ENCODE assay signal across 9 cellular contexts in the genomic region with DNA sequence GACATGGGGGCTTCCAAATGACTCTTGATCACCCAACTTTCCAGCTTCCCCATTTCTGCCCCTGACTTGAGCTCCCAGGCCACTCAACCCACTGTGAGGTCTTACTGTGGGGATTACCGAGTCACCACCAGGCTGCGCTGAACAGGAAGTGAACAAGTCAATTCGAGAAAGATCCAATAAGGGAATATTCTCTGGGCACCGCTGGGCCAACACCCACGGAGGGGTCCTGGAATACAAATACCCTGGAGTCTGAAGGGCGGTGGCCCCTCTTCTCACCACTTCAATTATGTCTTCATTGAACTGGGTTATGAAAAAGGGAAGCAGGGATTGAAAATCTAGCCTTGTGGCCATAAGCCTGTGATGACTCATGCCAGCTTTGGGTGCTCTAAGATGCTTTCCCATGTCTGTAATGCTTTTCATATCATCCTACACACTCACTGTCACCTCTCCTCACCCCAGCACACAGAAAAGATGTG. TPM values are rescaled to one million over a fixed set of nuclear protein-coding genes. Genes with fewer than 3 reads are reported as not detected.
DNase-seq lines count a peak whose midpoint lies in the region; ATAC-seq and TF ChIP-seq lines count a peak whose summit lies in the region.
"Had no signal": no experiment of that assay in that cellular context is flagged by ENCODE, and none has a peak within 500 bp of the region (broad histone marks: within the 10 kb centered on the region; RNA-seq: fewer than 3 reads in every experiment).

No MANE protein-coding gene starts in this region.

- no peak for TF ChIP-seq CTCF in fibroblast of mammary gland (conservative IDR thresholded peaks at IDR 0.05; ENCODE audit: control insufficient read depth, insufficient read depth, low read depth, low read length)

- CTCF ChIA-PET in activated CD8-positive, alpha-beta memory T cell treated with anti-CD3 and anti-CD28 coated beads, Interleukin-2, amount 10 ng/mL, durations not matched to agents 7 days and 5 days (lab: Charles Lee) = no interaction called here

- peaks cover 36% of the 10 kb centered on the region for H3K27me3 Mint-ChIP-seq in activated CD8-positive, alpha-beta memory T cell treated with anti-CD3 and anti-CD28 coated beads, Interleukin-2, amount 10 ng/mL, durations not matched to agents 7 days and 5 days

- peak; percentile 62 for DNase-seq in activated CD8-positive, alpha-beta memory T cell treated with anti-CD3 and anti-CD28 coated beads for 24 hours
- no peak for DNase-seq in activated CD8-positive, alpha-beta memory T cell treated with anti-CD3 and anti-CD28 coated beads, Interleukin-2, amount 10 ng/mL, durations not matched to agents 7 days and 5 days
- DNase-seq in NCI-H69 (lab: John Stamatoyannopoulos, UW) = peak; percentile 1
- peak; percentile 46 for DNase-seq in fibroblast of mammary gland (ENCODE audit: low read depth)
- DNase-seq in NCI-H1930 (lab: John Stamatoyannopoulos, UW) = no peak
- no peak for DNase-seq in SK-N-DZ (ENCODE audit: low spot score)
- DNase-seq in stimulated activated CD4-positive, alpha-beta T cell treated with anti-CD3 and anti-CD28 coated beads, Interleukin-4, amount 100 ng/mL, for 1 hour = no peak
- DNase-seq: activated naive CD8-positive, alpha-beta T cell treated with anti-CD3 and anti-CD28 coated beads, Interleukin-2, amount 10 ng/mL, durations not matched to agents 7 days and 5 days had no signal

- H3K9me3 Mint-ChIP-seq in activated CD8-positive, alpha-beta memory T cell treated with anti-CD3 and anti-CD28 coated beads, Interleukin-2, amount 10 ng/mL, durations not matched to agents 7 days and 5 days (ENCODE audit: low read depth) = no peaks in the 10 kb centered on the region
- H3K9me3 Mint-ChIP-seq: activated naive CD8-positive, alpha-beta T cell treated with anti-CD3 and anti-CD28 coated beads, Interleukin-2, amount 10 ng/mL, durations not matched to agents 7 days and 5 days had no signal

- H3K4me3 ChIP-seq in fibroblast of mammary gland (ENCODE audit: control insufficient read depth, low read depth, low read length) = no peak overlapping the region

- H3K4me1 Mint-ChIP-seq in activated CD8-positive, alpha-beta memory T cell treated with anti-CD3 and anti-CD28 coated beads, Interleukin-2, amount 10 ng/mL, durations not matched to agents 7 days and 5 days = peaks cover 4% of the 10 kb centered on the region

- no peak overlapping the region for H3K27ac Mint-ChIP-seq in activated CD8-positive, alpha-beta memory T cell treated with anti-CD3 and anti-CD28 coated beads, Interleukin-2, amount 10 ng/mL, durations not matched to agents 7 days and 5 days
- H3K27ac Mint-ChIP-seq: activated naive CD8-positive, alpha-beta T cell treated with anti-CD3 and anti-CD28 coated beads, Interleukin-2, amount 10 ng/mL, durations not matched to agents 7 days and 5 days had no signal

- no peak for ATAC-seq in activated CD8-positive, alpha-beta memory T cell treated with anti-CD3 and anti-CD28 coated beads, Interleukin-2, amount 10 ng/mL, durations not matched to agents 7 days and 5 days
- ATAC-seq in HG02588 (IDR thresholded peaks at IDR 0.05; ENCODE audit: unreplicated experiment) = peak; percentile 92

- no peaks in the 10 kb centered on the region for H3K36me3 Mint-ChIP-seq in activated CD8-positive, alpha-beta memory T cell treated with anti-CD3 and anti-CD28 coated beads, Interleukin-2, amount 10 ng/mL, durations not matched to agents 7 days and 5 days
- H3K36me3 Mint-ChIP-seq: activated naive CD8-positive, alpha-beta T cell treated with anti-CD3 and anti-CD28 coated beads, Interleukin-2, amount 10 ng/mL, durations not matched to agents 7 days and 5 days had no signal

- H3K4me3 Mint-ChIP-seq in activated CD8-positive, alpha-beta memory T cell treated with anti-CD3 and anti-CD28 coated beads, Interleukin-2, amount 10 ng/mL, durations not matched to agents 7 days and 5 days = no peak overlapping the region
- H3K4me3 Mint-ChIP-seq: activated naive CD8-positive, alpha-beta T cell treated with anti-CD3 and anti-CD28 coated beads, Interleukin-2, amount 10 ng/mL, durations not matched to agents 7 days and 5 days had no signal

RNA-seq across cellular contexts. Expression of a gene that starts 37.7 kb away (rescaled TPM):
- not detected for total RNA-seq in activated CD8-positive, alpha-beta memory T cell treated with anti-CD3 and anti-CD28 coated beads, Interleukin-2, amount 10 ng/mL, durations not matched to agents 7 days and 5 days
- polyA plus RNA-seq in SK-N-DZ (2014; cell fraction: cytosol; rRNA removed) = 12.0 and 17.2 TPM in 2 replicates
- polyA plus RNA-seq in SK-N-DZ (2014; cell fraction: nucleus; rRNA removed) = 20.7 and 24.1 TPM in 2 replicates

Comparison
In these comparisons a context has a peak if more than half of its experiments do, and no peak if none do; other contexts are left out.
1. DNase-seq: peak in activated CD8-positive, alpha-beta memory T cell treated with anti-CD3 and anti-CD28 coated beads for 24 hours (single experiment), NCI-H69 (single experiment) and fibroblast of mammary gland (single experiment); none in activated CD8-positive, alpha-beta memory T cell treated with anti-CD3 and anti-CD28 coated beads, Interleukin-2, amount 10 ng/mL, durations not matched to agents 7 days and 5 days (single experiment), NCI-H1930 (0 of 2), SK-N-DZ (single experiment) and stimulated activated CD4-positive, alpha-beta T cell treated with anti-CD3 and anti-CD28 coated beads, Interleukin-4, amount 100 ng/mL, for 1 hour (single experiment).